15 cellular contexts compared by ENCODE assay signal in genomic region chr22:28930357-28931007, GRCh38. TPM values are rescaled to one million over a fixed set of nuclear protein-coding genes. Genes with fewer than 3 reads are reported as not detected.
DNase-seq lines count a peak whose midpoint lies in the region; TF ChIP-seq lines count a peak whose summit lies in the region.
"Had no signal": no experiment of that assay in that cellular context is flagged by ENCODE, and none has a peak within 500 bp of the region (broad histone marks: within the 10 kb centered on the region; RNA-seq: fewer than 3 reads in every experiment).

No MANE protein-coding gene starts in this region.

- H3K4me1 ChIP-seq in OCI-LY3 (ENCODE audit: low read length) (peaks cover 22% of the 10 kb centered on the region), uterus (no peaks in the 10 kb centered on the region), testis (peaks cover 33% of the 10 kb centered on the region), spleen (peaks cover 0 to 11% (median 0%) of the 10 kb centered on the region in 6 donors)

- no peak overlapping the region for H2AFZ ChIP-seq in OCI-LY3 (ENCODE audit: low read depth, low read length)

- H3K27ac ChIP-seq in OCI-LY3 (ENCODE audit: low read length), result no peak overlapping the region
- H3K27ac ChIP-seq in uterus, result no peak overlapping the region
- no peak overlapping the region for H3K27ac ChIP-seq in testis
- no peak overlapping the region for H3K27ac ChIP-seq in spleen
- H3K27ac ChIP-seq: esophagus squamous epithelium, RWPE1, thoracic aorta had no signal

- H3K4me3 ChIP-seq in OCI-LY3 (ENCODE audit: low read length) (no peak overlapping the region), uterus (no peak overlapping the region), testis (no peak overlapping the region), spleen (no peak overlapping the region)
- H3K4me3 ChIP-seq: esophagus squamous epithelium, thoracic aorta had no signal

- peaks cover 63% of the 10 kb centered on the region for H4K20me1 ChIP-seq in OCI-LY3 (ENCODE audit: insufficient read depth, low read length)

- H3K9ac ChIP-seq in OCI-LY3 (ENCODE audit: low read length), result no peak overlapping the region

- TF ChIP-seq CTCF in OCI-LY3 (IDR thresholded peaks at IDR 0.05; ENCODE audit: low read depth, low read length), result no peak
- TF ChIP-seq CTCF in uterus (IDR thresholded peaks at IDR 0.05), result no peak
- TF ChIP-seq CTCF in testis (IDR thresholded peaks at IDR 0.05), result no peak
- TF ChIP-seq CTCF in spleen (IDR thresholded peaks at IDR 0.05 in 8 of 11, conservative IDR thresholded peaks at IDR 0.05 in 3 of 11), result no peak

- TF ChIP-seq POLR2A in uterus (IDR thresholded peaks at IDR 0.05) (no peak), testis (IDR thresholded peaks at IDR 0.05) (no peak), spleen (IDR thresholded peaks at IDR 0.05) (no peak)

- DNase-seq in DMS53 (lab: John Stamatoyannopoulos, UW) (peak; percentile 6), DMS53 treated with DMSO at 0.1 percent for 48 hours (lab: John Stamatoyannopoulos, UW; ENCODE audit: unreplicated experiment) (no peak), germinal center (ENCODE audit: low spot score) (peak; percentile 53), pulmonary artery endothelial cell (ENCODE audit: low read depth, low spot score) (peak; percentile 15), uterus (no peak), testis (no peak), spleen (no peak)
- DNase-seq: 8988T; CD8-positive, alpha-beta memory T cell; esophagus squamous epithelium; naive thymus-derived CD4-positive, alpha-beta T cell; T1000 had no signal

- H3K27me3 ChIP-seq in OCI-LY3 (ENCODE audit: low read depth, low read length) (no peaks in the 10 kb centered on the region), uterus (no peaks in the 10 kb centered on the region), testis (no peaks in the 10 kb centered on the region), spleen (replicated peaks in 1 of 7) (peaks cover 0 to 4% (median 0%) of the 10 kb centered on the region in 7 donors)
- H3K27me3 ChIP-seq: esophagus squamous epithelium had no signal

- H3K36me3 ChIP-seq in OCI-LY3 (replicated peaks; ENCODE audit: low read depth, low read length), result no peaks in the 10 kb centered on the region
- no peaks in the 10 kb centered on the region for H3K36me3 ChIP-seq in uterus
- no peaks in the 10 kb centered on the region for H3K36me3 ChIP-seq in testis (ENCODE audit: low read depth, missing control alignments)
- no peaks in the 10 kb centered on the region for H3K36me3 ChIP-seq in spleen
- H3K36me3 ChIP-seq: esophagus squamous epithelium, thoracic aorta had no signal

- WGBS in testis, 2 donors, result 77% methylated on average over 4 of the region's 4 CpGs
- 58 to 77% (median 69%) methylated on average over 4 of the region's 4 CpGs for WGBS in spleen, 5 donors

- H3K9me3 ChIP-seq in OCI-LY3 (ENCODE audit: insufficient read depth, low read length) (no peaks in the 10 kb centered on the region), uterus (no peaks in the 10 kb centered on the region), testis (no peaks in the 10 kb centered on the region), spleen (no peaks in the 10 kb centered on the region)
- H3K9me3 ChIP-seq: esophagus squamous epithelium, thoracic aorta had no signal

- H3K4me2 ChIP-seq in OCI-LY3 (ENCODE audit: low read length), result peak overlapping the region; percentile 5; the same call in 1 of the 2 replicates

- intact Hi-C loops in uterus (cut with DNase I; ENCODE audit: low total_unique reads) (no loop called here), testis (cut with DNase I; ENCODE audit: low total_unique reads) (no loop called here), spleen (cut with DNase I; ENCODE audit: low total_unique reads) (no loop called here)

- H3K79me2 ChIP-seq in OCI-LY3 (ENCODE audit: low read length), result peaks cover 67% of the 10 kb centered on the region

RNA-seq across cellular contexts. Expression of gene ZNRF3, which starts 47.1 kb away (rescaled TPM):
- total RNA-seq in pulmonary artery endothelial cell, result 3.3 and 3.8 TPM in 2 replicates
- 10 to 100 TPM in 2 of 4 donors, 1 to 10 TPM in 2; 6.1 to 23.2 (median 12.0) TPM for total RNA-seq in uterus
- total RNA-seq in testis, result 10 to 100 TPM; 32.2 to 44.5 TPM
- polyA plus RNA-seq in testis (ENCODE audit: insufficient read depth, low read depth, low replicate concordance), result 13.9 TPM
- 1 to 10 TPM; 1.9 to 4.5 (median 3.4) TPM for total RNA-seq in spleen
- under 1 TPM; 0.15 to 0.51 (median 0.30) TPM for polyA plus RNA-seq in spleen

Comparison
In these comparisons a context has a peak if more than half of its experiments do, and no peak if none do; other contexts are left out.
1. DNase-seq: peak in DMS53 (single experiment), germinal center (single experiment) and pulmonary artery endothelial cell (single experiment); none in DMS53 treated with DMSO at 0.1 percent for 48 hours (single experiment), uterus (0 of 2), testis (single experiment) and spleen (single experiment).